Comparison of ENCODE assay signal across 1 cellular context in the genomic region with DNA sequence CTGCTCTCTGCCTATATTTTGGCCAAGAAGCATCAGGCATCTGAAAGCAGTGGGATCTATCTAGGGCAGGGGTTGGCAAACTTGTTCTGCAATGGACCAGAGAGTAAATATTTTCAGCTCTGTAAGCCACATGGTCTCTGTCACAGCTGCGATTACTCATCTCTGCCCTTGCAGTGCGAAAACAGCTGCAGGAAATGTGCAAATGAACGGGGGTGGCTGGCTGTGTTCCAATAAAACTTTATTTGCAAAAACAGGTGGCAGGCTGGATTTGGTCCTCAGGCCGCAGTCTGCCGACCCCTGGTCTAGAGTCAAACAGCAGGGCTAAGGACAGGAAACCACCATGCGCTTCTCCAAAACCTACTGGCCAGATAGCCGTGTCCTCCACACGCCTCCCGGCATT.
A peak's percentile ranks its signal among the peaks of the same experiment; 100 is the strongest.
TF ChIP-seq lines count a peak whose summit lies in the region.

No MANE protein-coding gene starts in this region.

TF ChIP-seq in GM12878, 131 proteins besides CTCF, POLR2A, EP300 and RAD21 (continued from another document and continues in another):
- TF ChIP-seq, protein P1, sequence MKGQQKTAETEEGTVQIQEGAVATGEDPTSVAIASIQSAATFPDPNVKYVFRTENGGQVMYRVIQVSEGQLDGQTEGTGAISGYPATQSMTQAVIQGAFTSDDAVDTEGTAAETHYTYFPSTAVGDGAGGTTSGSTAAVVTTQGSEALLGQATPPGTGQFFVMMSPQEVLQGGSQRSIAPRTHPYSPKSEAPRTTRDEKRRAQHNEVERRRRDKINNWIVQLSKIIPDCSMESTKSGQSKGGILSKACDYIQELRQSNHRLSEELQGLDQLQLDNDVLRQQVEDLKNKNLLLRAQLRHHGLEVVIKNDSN (IDR thresholded peaks at IDR 0.05; ENCODE audit: borderline replicate concordance, extremely low read length, insufficient read depth, low read depth, low read length): no peak
- TF ChIP-seq MYC (IDR thresholded peaks at IDR 0.05; ENCODE audit: insufficient read depth, insufficient read length, insufficient replicate concordance, low read length, severe bottlenecking): no peak
- TF ChIP-seq RB1 (IDR thresholded peaks at IDR 0.05; ENCODE audit: borderline replicate concordance): no peak
- TF ChIP-seq ZNF622 (IDR thresholded peaks at IDR 0.05): no peak
- no peak for TF ChIP-seq STAT1 (conservative IDR thresholded peaks at IDR 0.05)
- TF ChIP-seq SREBF2 (IDR thresholded peaks at IDR 0.05; ENCODE audit: low read length): no peak
- TF ChIP-seq NFIC (IDR thresholded peaks at IDR 0.05; ENCODE audit: low read depth, low read length): no peak
- TF ChIP-seq CBFB (IDR thresholded peaks at IDR 0.05; ENCODE audit: low read depth): no peak
- TF ChIP-seq SPI1 (IDR thresholded peaks at IDR 0.05; ENCODE audit: borderline replicate concordance, insufficient read depth, low read depth, low read length): no peak
- TF ChIP-seq, protein P2, sequence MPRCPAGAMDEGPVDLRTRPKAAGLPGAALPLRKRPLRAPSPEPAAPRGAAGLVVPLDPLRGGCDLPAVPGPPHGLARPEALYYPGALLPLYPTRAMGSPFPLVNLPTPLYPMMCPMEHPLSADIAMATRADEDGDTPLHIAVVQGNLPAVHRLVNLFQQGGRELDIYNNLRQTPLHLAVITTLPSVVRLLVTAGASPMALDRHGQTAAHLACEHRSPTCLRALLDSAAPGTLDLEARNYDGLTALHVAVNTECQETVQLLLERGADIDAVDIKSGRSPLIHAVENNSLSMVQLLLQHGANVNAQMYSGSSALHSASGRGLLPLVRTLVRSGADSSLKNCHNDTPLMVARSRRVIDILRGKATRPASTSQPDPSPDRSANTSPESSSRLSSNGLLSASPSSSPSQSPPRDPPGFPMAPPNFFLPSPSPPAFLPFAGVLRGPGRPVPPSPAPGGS (IDR thresholded peaks at IDR 0.05; ENCODE audit: borderline replicate concordance, insufficient read depth, low read depth, low read length, poor library complexity, severe bottlenecking): peak; percentile 78
- TF ChIP-seq MEF2A (IDR thresholded peaks at IDR 0.05; ENCODE audit: insufficient read depth, low read depth, low read length): peak; percentile 41; the same call in 1 of the 2 replicates
- TF ChIP-seq GATAD2B (conservative IDR thresholded peaks at IDR 0.05; ENCODE audit: low read depth): no peak
- no peak for TF ChIP-seq CHD1 (IDR thresholded peaks at IDR 0.05; ENCODE audit: low read depth, low read length)
- TF ChIP-seq, protein P3, sequence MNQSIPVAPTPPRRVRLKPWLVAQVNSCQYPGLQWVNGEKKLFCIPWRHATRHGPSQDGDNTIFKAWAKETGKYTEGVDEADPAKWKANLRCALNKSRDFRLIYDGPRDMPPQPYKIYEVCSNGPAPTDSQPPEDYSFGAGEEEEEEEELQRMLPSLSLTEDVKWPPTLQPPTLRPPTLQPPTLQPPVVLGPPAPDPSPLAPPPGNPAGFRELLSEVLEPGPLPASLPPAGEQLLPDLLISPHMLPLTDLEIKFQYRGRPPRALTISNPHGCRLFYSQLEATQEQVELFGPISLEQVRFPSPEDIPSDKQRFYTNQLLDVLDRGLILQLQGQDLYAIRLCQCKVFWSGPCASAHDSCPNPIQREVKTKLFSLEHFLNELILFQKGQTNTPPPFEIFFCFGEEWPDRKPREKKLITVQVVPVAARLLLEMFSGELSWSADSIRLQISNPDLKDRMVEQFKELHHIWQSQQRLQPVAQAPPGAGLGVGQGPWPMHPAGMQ (IDR thresholded peaks at IDR 0.05; ENCODE audit: borderline replicate concordance): no peak
- peak; percentile 48; the same call in 1 of the 2 replicates for TF ChIP-seq MTA2 (IDR thresholded peaks at IDR 0.05; ENCODE audit: low read depth)
- TF ChIP-seq ZNF24 (IDR thresholded peaks at IDR 0.05): no peak
- TF ChIP-seq IRF4 (IDR thresholded peaks at IDR 0.05; ENCODE audit: low read depth, low read length): peak; percentile 83
- TF ChIP-seq SP1 (IDR thresholded peaks at IDR 0.05; ENCODE audit: low read depth, low read length): peak; percentile 65
- TF ChIP-seq CHD4 (IDR thresholded peaks at IDR 0.05): no peak
- TF ChIP-seq, protein P4, sequence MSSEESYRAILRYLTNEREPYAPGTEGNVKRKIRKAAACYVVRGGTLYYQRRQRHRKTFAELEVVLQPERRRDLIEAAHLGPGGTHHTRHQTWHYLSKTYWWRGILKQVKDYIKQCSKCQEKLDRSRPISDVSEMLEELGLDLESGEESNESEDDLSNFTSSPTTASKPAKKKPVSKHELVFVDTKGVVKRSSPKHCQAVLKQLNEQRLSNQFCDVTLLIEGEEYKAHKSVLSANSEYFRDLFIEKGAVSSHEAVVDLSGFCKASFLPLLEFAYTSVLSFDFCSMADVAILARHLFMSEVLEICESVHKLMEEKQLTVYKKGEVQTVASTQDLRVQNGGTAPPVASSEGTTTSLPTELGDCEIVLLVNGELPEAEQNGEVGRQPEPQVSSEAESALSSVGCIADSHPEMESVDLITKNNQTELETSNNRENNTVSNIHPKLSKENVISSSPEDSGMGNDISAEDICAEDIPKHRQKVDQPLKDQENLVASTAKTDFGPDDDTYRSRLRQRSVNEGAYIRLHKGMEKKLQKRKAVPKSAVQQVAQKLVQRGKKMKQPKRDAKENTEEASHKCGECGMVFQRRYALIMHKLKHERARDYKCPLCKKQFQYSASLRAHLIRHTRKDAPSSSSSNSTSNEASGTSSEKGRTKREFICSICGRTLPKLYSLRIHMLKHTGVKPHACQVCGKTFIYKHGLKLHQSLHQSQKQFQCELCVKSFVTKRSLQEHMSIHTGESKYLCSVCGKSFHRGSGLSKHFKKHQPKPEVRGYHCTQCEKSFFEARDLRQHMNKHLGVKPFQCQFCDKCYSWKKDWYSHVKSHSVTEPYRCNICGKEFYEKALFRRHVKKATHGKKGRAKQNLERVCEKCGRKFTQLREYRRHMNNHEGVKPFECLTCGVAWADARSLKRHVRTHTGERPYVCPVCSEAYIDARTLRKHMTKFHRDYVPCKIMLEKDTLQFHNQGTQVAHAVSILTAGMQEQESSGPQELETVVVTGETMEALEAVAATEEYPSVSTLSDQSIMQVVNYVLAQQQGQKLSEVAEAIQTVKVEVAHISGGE (CRISPR knock-in tag; IDR thresholded peaks at IDR 0.05): no peak
- TF ChIP-seq DPF2 (IDR thresholded peaks at IDR 0.05): peak; percentile 82
- no peak for TF ChIP-seq RCOR1 (conservative IDR thresholded peaks at IDR 0.05; ENCODE audit: low read depth, low read length)
- TF ChIP-seq, protein P5, sequence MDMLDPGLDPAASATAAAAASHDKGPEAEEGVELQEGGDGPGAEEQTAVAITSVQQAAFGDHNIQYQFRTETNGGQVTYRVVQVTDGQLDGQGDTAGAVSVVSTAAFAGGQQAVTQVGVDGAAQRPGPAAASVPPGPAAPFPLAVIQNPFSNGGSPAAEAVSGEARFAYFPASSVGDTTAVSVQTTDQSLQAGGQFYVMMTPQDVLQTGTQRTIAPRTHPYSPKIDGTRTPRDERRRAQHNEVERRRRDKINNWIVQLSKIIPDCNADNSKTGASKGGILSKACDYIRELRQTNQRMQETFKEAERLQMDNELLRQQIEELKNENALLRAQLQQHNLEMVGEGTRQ (IDR thresholded peaks at IDR 0.05; ENCODE audit: borderline replicate concordance, low read depth, low read length): no peak
- no peak for TF ChIP-seq HDAC2 (IDR thresholded peaks at IDR 0.05)
- peak; percentile 55; the same call in 1 of the 2 replicates for TF ChIP-seq MXI1 (IDR thresholded peaks at IDR 0.05; ENCODE audit: low read depth, low read length)
- TF ChIP-seq MTA3 (IDR thresholded peaks at IDR 0.05; ENCODE audit: borderline replicate concordance, low read length): no peak; the same call in 1 of the 2 replicates
- TF ChIP-seq, protein P6, sequence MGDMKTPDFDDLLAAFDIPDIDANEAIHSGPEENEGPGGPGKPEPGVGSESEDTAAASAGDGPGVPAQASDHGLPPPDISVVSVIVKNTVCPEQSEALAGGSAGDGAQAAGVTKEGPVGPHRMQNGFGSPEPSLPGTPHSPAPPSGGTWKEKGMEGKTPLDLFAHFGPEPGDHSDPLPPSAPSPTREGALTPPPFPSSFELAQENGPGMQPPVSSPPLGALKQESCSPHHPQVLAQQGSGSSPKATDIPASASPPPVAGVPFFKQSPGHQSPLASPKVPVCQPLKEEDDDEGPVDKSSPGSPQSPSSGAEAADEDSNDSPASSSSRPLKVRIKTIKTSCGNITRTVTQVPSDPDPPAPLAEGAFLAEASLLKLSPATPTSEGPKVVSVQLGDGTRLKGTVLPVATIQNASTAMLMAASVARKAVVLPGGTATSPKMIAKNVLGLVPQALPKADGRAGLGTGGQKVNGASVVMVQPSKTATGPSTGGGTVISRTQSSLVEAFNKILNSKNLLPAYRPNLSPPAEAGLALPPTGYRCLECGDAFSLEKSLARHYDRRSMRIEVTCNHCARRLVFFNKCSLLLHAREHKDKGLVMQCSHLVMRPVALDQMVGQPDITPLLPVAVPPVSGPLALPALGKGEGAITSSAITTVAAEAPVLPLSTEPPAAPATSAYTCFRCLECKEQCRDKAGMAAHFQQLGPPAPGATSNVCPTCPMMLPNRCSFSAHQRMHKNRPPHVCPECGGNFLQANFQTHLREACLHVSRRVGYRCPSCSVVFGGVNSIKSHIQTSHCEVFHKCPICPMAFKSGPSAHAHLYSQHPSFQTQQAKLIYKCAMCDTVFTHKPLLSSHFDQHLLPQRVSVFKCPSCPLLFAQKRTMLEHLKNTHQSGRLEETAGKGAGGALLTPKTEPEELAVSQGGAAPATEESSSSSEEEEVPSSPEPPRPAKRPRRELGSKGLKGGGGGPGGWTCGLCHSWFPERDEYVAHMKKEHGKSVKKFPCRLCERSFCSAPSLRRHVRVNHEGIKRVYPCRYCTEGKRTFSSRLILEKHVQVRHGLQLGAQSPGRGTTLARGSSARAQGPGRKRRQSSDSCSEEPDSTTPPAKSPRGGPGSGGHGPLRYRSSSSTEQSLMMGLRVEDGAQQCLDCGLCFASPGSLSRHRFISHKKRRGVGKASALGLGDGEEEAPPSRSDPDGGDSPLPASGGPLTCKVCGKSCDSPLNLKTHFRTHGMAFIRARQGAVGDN (IDR thresholded peaks at IDR 0.05): peak; percentile 32; the same call in 1 of the 2 replicates
- TF ChIP-seq FOXM1 (IDR thresholded peaks at IDR 0.05; ENCODE audit: low read depth, low read length): no peak
- TF ChIP-seq CBX3 (IDR thresholded peaks at IDR 0.05; ENCODE audit: borderline replicate concordance, low read depth): no peak
- no peak for TF ChIP-seq BMI1 (IDR thresholded peaks at IDR 0.05; ENCODE audit: borderline replicate concordance)
- no peak for TF ChIP-seq SRF (IDR thresholded peaks at IDR 0.05; ENCODE audit: low read depth in 2 of 2, low read length in 2 of 2)
- TF ChIP-seq, protein P7, sequence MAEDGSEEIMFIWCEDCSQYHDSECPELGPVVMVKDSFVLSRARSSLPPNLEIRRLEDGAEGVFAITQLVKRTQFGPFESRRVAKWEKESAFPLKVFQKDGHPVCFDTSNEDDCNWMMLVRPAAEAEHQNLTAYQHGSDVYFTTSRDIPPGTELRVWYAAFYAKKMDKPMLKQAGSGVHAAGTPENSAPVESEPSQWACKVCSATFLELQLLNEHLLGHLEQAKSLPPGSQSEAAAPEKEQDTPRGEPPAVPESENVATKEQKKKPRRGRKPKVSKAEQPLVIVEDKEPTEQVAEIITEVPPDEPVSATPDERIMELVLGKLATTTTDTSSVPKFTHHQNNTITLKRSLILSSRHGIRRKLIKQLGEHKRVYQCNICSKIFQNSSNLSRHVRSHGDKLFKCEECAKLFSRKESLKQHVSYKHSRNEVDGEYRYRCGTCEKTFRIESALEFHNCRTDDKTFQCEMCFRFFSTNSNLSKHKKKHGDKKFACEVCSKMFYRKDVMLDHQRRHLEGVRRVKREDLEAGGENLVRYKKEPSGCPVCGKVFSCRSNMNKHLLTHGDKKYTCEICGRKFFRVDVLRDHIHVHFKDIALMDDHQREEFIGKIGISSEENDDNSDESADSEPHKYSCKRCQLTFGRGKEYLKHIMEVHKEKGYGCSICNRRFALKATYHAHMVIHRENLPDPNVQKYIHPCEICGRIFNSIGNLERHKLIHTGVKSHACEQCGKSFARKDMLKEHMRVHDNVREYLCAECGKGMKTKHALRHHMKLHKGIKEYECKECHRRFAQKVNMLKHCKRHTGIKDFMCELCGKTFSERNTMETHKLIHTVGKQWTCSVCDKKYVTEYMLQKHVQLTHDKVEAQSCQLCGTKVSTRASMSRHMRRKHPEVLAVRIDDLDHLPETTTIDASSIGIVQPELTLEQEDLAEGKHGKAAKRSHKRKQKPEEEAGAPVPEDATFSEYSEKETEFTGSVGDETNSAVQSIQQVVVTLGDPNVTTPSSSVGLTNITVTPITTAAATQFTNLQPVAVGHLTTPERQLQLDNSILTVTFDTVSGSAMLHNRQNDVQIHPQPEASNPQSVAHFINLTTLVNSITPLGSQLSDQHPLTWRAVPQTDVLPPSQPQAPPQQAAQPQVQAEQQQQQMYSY (CRISPR knock-in tag; IDR thresholded peaks at IDR 0.05): no peak
- TF ChIP-seq, protein P8, sequence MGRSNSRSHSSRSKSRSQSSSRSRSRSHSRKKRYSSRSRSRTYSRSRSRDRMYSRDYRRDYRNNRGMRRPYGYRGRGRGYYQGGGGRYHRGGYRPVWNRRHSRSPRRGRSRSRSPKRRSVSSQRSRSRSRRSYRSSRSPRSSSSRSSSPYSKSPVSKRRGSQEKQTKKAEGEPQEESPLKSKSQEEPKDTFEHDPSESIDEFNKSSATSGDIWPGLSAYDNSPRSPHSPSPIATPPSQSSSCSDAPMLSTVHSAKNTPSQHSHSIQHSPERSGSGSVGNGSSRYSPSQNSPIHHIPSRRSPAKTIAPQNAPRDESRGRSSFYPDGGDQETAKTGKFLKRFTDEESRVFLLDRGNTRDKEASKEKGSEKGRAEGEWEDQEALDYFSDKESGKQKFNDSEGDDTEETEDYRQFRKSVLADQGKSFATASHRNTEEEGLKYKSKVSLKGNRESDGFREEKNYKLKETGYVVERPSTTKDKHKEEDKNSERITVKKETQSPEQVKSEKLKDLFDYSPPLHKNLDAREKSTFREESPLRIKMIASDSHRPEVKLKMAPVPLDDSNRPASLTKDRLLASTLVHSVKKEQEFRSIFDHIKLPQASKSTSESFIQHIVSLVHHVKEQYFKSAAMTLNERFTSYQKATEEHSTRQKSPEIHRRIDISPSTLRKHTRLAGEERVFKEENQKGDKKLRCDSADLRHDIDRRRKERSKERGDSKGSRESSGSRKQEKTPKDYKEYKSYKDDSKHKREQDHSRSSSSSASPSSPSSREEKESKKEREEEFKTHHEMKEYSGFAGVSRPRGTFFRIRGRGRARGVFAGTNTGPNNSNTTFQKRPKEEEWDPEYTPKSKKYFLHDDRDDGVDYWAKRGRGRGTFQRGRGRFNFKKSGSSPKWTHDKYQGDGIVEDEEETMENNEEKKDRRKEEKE (IDR thresholded peaks at IDR 0.05): no peak
- peak; percentile 41 for TF ChIP-seq MEF2B (IDR thresholded peaks at IDR 0.05; ENCODE audit: partially characterized antibody, poor library complexity, severe bottlenecking)
- no peak; the same call in 1 of the 2 replicates for TF ChIP-seq GABPA (IDR thresholded peaks at IDR 0.05; ENCODE audit: low read depth)
- TF ChIP-seq, protein P9, sequence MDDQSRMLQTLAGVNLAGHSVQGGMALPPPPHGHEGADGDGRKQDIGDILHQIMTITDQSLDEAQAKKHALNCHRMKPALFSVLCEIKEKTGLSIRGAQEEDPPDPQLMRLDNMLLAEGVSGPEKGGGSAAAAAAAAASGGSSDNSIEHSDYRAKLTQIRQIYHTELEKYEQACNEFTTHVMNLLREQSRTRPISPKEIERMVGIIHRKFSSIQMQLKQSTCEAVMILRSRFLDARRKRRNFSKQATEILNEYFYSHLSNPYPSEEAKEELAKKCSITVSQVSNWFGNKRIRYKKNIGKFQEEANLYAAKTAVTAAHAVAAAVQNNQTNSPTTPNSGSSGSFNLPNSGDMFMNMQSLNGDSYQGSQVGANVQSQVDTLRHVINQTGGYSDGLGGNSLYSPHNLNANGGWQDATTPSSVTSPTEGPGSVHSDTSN (IDR thresholded peaks at IDR 0.05; ENCODE audit: insufficient replicate concordance, low read depth, low read length): peak; percentile 83
- no peak for TF ChIP-seq YBX1 (IDR thresholded peaks at IDR 0.05)
- TF ChIP-seq STAT3 (IDR thresholded peaks at IDR 0.05; ENCODE audit: low read depth, low read length): no peak
- peak; percentile 46; the same call in 1 of the 2 replicates for TF ChIP-seq POLR2AphosphoS5 (IDR thresholded peaks at IDR 0.05; ENCODE audit: low read length)
- TF ChIP-seq FOS (IDR thresholded peaks at IDR 0.05; ENCODE audit: borderline replicate concordance, extremely low read depth, insufficient read length): no peak
